Comparison of ENCODE assay signal across 1 cellular context in genomic region chr17:38463451-38463858, GRCh38.
TF ChIP-seq lines count a peak whose summit lies in the region.

No MANE protein-coding gene starts in this region.

TF ChIP-seq in WTC11, 78 proteins besides CTCF, POLR2A, EP300 and RAD21 (continued from another document):
- TF ChIP-seq E2F4 (CRISPR knock-in tag; IDR thresholded peaks at IDR 0.05; ENCODE audit: borderline replicate concordance, low read depth), result no peak
